19 cellular contexts compared by ENCODE assay signal in genomic region chr4:141680060-141680459, GRCh38. TPM values are rescaled to one million over a fixed set of nuclear protein-coding genes. Genes with fewer than 3 reads are reported as not detected.
DNase-seq lines count a peak whose midpoint lies in the region; ATAC-seq, FAIRE-seq and TF ChIP-seq lines count a peak whose summit lies in the region.
"Had no signal": no experiment of that assay in that cellular context is flagged by ENCODE, and none has a peak within 500 bp of the region (broad histone marks: within the 10 kb centered on the region; RNA-seq: fewer than 3 reads in every experiment).

No MANE protein-coding gene starts in this region.

- H3K4me1 ChIP-seq in SK-N-SH (ENCODE audit: control insufficient read depth in 1 of 2, insufficient read depth in 2 of 2, low read depth in 1 of 2, low read length in 1 of 2) (no peaks in the 10 kb centered on the region; a peak in 1 of 4 replicates), smooth muscle cell (ENCODE audit: low read depth) (no peaks in the 10 kb centered on the region), HepG2 (ENCODE audit: insufficient read depth, low read length) (no peaks in the 10 kb centered on the region)
- H3K4me1 ChIP-seq: BLaER1 had no signal

- H3K36me3 ChIP-seq in SK-N-SH (replicated peaks in 1 of 2; ENCODE audit: control insufficient read depth in 1 of 2, insufficient read depth in 2 of 2, low read length in 1 of 2) (no peaks in the 10 kb centered on the region), smooth muscle cell (ENCODE audit: low read depth) (no peaks in the 10 kb centered on the region), HepG2 (replicated peaks in 1 of 2; ENCODE audit: control insufficient read depth in 1 of 2, insufficient read depth in 2 of 2, low read length in 2 of 2) (no peaks in the 10 kb centered on the region)
- H3K36me3 ChIP-seq: BLaER1, Peyer's patch had no signal

- H4K20me1 ChIP-seq in SK-N-SH (ENCODE audit: insufficient read depth) (no peaks in the 10 kb centered on the region), smooth muscle cell (ENCODE audit: low read depth) (no peaks in the 10 kb centered on the region), HepG2 (ENCODE audit: insufficient read depth, low read length) (no peaks in the 10 kb centered on the region)
- H4K20me1 ChIP-seq: BLaER1 had no signal

- H3K27me3 ChIP-seq in SK-N-SH (ENCODE audit: insufficient read depth) (no peaks in the 10 kb centered on the region), smooth muscle cell (ENCODE audit: low read depth) (no peaks in the 10 kb centered on the region), HepG2 (ENCODE audit: control insufficient read depth in 1 of 2, insufficient read depth in 2 of 2, low read length in 2 of 2) (no peaks in the 10 kb centered on the region)
- H3K27me3 ChIP-seq: BLaER1, Peyer's patch had no signal

- TF ChIP-seq EP300 in SK-N-SH (IDR thresholded peaks at IDR 0.05; ENCODE audit: borderline replicate concordance in 1 of 2, low read depth in 1 of 2, low read length in 1 of 2) (peak in 1 of 2 experiments; percentile 60; a peak in 2 of 4 replicates), HepG2 (IDR thresholded peaks at IDR 0.05; ENCODE audit: low read depth in 2 of 2, low read length in 2 of 2) (no peak), HepG2 (CRISPR knock-in tag; IDR thresholded peaks at IDR 0.05; ENCODE audit: borderline replicate concordance) (no peak)

- no peaks in the 10 kb centered on the region for H3K36me3 Mint-ChIP-seq in Calu3 (ENCODE audit: insufficient read depth, unreplicated experiment)

- TF ChIP-seq CTCF in Calu3 (IDR thresholded peaks at IDR 0.05; ENCODE audit: unreplicated experiment) (no peak), SK-N-SH (IDR thresholded peaks at IDR 0.05) (no peak), smooth muscle cell (IDR thresholded peaks at IDR 0.05; ENCODE audit: borderline replicate concordance, insufficient read depth, poor library complexity, severe bottlenecking) (no peak), HepG2 (CRISPR knock-in tag; IDR thresholded peaks at IDR 0.05) (no peak)

- intact Hi-C loops in Calu3 (cut with micrococcal nuclease; ENCODE audit: unreplicated experiment) (no loop called here), HepG2 (cut with micrococcal nuclease; ENCODE audit: unreplicated experiment) (no loop called here)

- ATAC-seq in HepG2 = no peak

- peak overlapping the region; percentile 85 for H3K27ac Mint-ChIP-seq in Calu3 (ENCODE audit: unreplicated experiment)
- H3K27ac Mint-ChIP-seq: H9 had no signal

- H3K9me2 ChIP-seq in SK-N-SH = no peaks in the 10 kb centered on the region

- FAIRE-seq in HepG2 (lab: Jason Lieb, UNC) = no peak

- no peak overlapping the region for H3K4me2 ChIP-seq in SK-N-SH
- H3K4me2 ChIP-seq in smooth muscle cell = no peak overlapping the region
- H3K4me2 ChIP-seq in HepG2 (ENCODE audit: low read depth, low read length) = no peak overlapping the region
- H3K4me2 ChIP-seq: BLaER1 had no signal

- TF ChIP-seq RAD21 in SK-N-SH (IDR thresholded peaks at IDR 0.05; ENCODE audit: low read length) (peak; percentile 20; the same call in 1 of the 2 replicates), HepG2 (CRISPR knock-in tag; IDR thresholded peaks at IDR 0.05) (no peak)

- H3K4me3 ChIP-seq in SK-N-SH (ENCODE audit: low read depth in 2 of 2, low read length in 1 of 2) (no peak overlapping the region), smooth muscle cell (no peak overlapping the region), HepG2 (replicated peaks in 1 of 3; ENCODE audit: insufficient read depth in 1 of 3, low read depth in 2 of 3, low read length in 3 of 3) (no peak overlapping the region)
- H3K4me3 ChIP-seq: BLaER1, Peyer's patch had no signal

- in situ Hi-C loops in HepG2 (cut with HindIII; ENCODE audit: extremely low pct_ligation_motif_present, low pct_unique_long_range_greater_than_20kb) = no loop called here

- CTCF ChIA-PET in Calu3 (lab: Charles Lee) (no interaction called here), SK-N-SH (lab: Yijun Ruan, JAX) (interaction anchor here (1.1 to 1.4 kb wide), 3 partner anchors 9 to 334 kb away, joined by 3 to 7 read pairs (median 3); no protein-coding TSS in a partner anchor), HepG2 (lab: Yijun Ruan, JAX; ENCODE audit: low intra/inter-chr PET ratio, low total read pairs) (no interaction called here)

- H3K9me3 ChIP-seq in SK-N-SH (no peaks in the 10 kb centered on the region), smooth muscle cell (replicated peaks; ENCODE audit: low read depth) (no peaks in the 10 kb centered on the region), HepG2 (ENCODE audit: low read length) (no peaks in the 10 kb centered on the region)
- H3K9me3 ChIP-seq: BLaER1, Peyer's patch had no signal

- H3K9me3 Mint-ChIP-seq in Calu3 (ENCODE audit: low read depth, unreplicated experiment) = no peaks in the 10 kb centered on the region
- H3K9me3 Mint-ChIP-seq: CD8-positive, alpha-beta memory T cell; H9 had no signal

- peaks cover 5% of the 10 kb centered on the region for H3F3A ChIP-seq in SK-N-SH (replicated peaks; ENCODE audit: insufficient read depth)
- H3F3A ChIP-seq in smooth muscle cell (ENCODE audit: low read depth) = no peaks in the 10 kb centered on the region

- H3K4me1 Mint-ChIP-seq in Calu3 (ENCODE audit: low read depth, unreplicated experiment) = peaks cover 40% of the 10 kb centered on the region

- WGBS in SK-N-SH (ENCODE audit: low lambda C conversion rate) = 36% methylated on average over 4 of the region's 4 CpGs
- WGBS in smooth muscle cell (ENCODE audit: low lambda C conversion rate) = 63% methylated on average over 4 of the region's 4 CpGs
- WGBS in HepG2 (ENCODE audit: low lambda C conversion rate) = 32% methylated on average over 4 of the region's 4 CpGs

- H3K4me3 Mint-ChIP-seq in Calu3 (ENCODE audit: low read depth, unreplicated experiment) = no peak overlapping the region
- H3K4me3 Mint-ChIP-seq: CD8-positive, alpha-beta memory T cell; H9 had no signal

- H3K9ac ChIP-seq in SK-N-SH (no peak overlapping the region), smooth muscle cell (ENCODE audit: low read depth) (no peak overlapping the region), HepG2 (ENCODE audit: insufficient read depth, low read depth, low read length) (no peak overlapping the region)
- H3K9ac ChIP-seq: BLaER1 had no signal

- H3K27me3 Mint-ChIP-seq in Calu3 (ENCODE audit: unreplicated experiment) = no peaks in the 10 kb centered on the region
- H3K27me3 Mint-ChIP-seq: CD8-positive, alpha-beta memory T cell had no signal

- no peak for TF ChIP-seq POLR2A in erythroblast (IDR thresholded peaks at IDR 0.05; ENCODE audit: low read length)
- no peak for TF ChIP-seq POLR2A in HepG2 (IDR thresholded peaks at IDR 0.05; ENCODE audit: insufficient read depth in 1 of 2, low read depth in 2 of 2, low read length in 2 of 2)

- H3K27ac ChIP-seq in SK-N-SH (ENCODE audit: low read depth in 2 of 2, low read length in 1 of 2) (peak overlapping the region in 1 of 2 experiments; percentile 34; a peak in 2 of 4 replicates), smooth muscle cell (ENCODE audit: low read depth) (no peak overlapping the region), HepG2 (ENCODE audit: extremely low read length, insufficient read depth, low read length) (no peak overlapping the region)
- H3K27ac ChIP-seq: BLaER1, Peyer's patch had no signal

- 0 out of 2 replicates have a peak overlapping the region, but pooled peaks have one; percentile 3 for H2AFZ ChIP-seq in SK-N-SH (ENCODE audit: low read depth)
- H2AFZ ChIP-seq in smooth muscle cell (ENCODE audit: low read depth) = peak overlapping the region; percentile 47
- no peak overlapping the region for H2AFZ ChIP-seq in HepG2 (ENCODE audit: low read length)

- POLR2A ChIA-PET in SK-N-SH (lab: Yijun Ruan, JAX) = no interaction called here
- POLR2A ChIA-PET in HepG2 (lab: Yijun Ruan, JAX) = no interaction called here

- DNase-seq in Calu3 = no peak
- DNase-seq in SK-N-SH = peak; percentile 48
- DNase-seq in erythroblast (lab: John Stamatoyannopoulos, UW) = peak; percentile 3 to 58
- no peak for DNase-seq in smooth muscle cell (lab: John Stamatoyannopoulos, UW; ENCODE audit: unreplicated experiment)
- DNase-seq in HepG2 (ENCODE audit: low spot score) = no peak
- no peak for DNase-seq in occipital lobe (lab: John Stamatoyannopoulos, UW)
- no peak for DNase-seq in GF-D8 (lab: John Stamatoyannopoulos, UW)
- no peak for DNase-seq in DMS53 (lab: John Stamatoyannopoulos, UW)
- DNase-seq: CD8-positive, alpha-beta memory T cell; DMS79 treated with DMSO at 0.1 percent for 48 hours; H9; KG1; NCI-H1048; NCI-H1436; NCI-H2029; NCI-H2171; NCI-H526; Peyer's patch had no signal

- BruUV-seq in Calu3 (replicated peaks; lab: Mats Ljungman, UMichigan) (no TSS peak), HepG2 (replicated peaks; lab: Mats Ljungman, UMichigan) (no TSS peak)

- no peaks in the 10 kb centered on the region for H3K79me2 ChIP-seq in SK-N-SH (ENCODE audit: insufficient read depth)
- H3K79me2 ChIP-seq in smooth muscle cell (ENCODE audit: low read depth) = no peaks in the 10 kb centered on the region
- H3K79me2 ChIP-seq in HepG2 (ENCODE audit: insufficient read depth, low read length) = no peaks in the 10 kb centered on the region

RNA-seq across cellular contexts. Expression of gene IL15, which starts 43.7 kb away (rescaled TPM):
- total RNA-seq in Calu3 (2022) (4.4 and 4.6 TPM in 2 replicates), smooth muscle cell (2.2 TPM in 2 replicates), HepG2 (2016; rRNA removed; fragmentation: Illumina TruSeq; extraction: Trizol) (0.18 and 0.24 TPM in 2 replicates), occipital lobe (0.31 TPM)
- polyA plus RNA-seq in SK-N-SH (2012; rRNA removed) (3.5 and 3.7 TPM in 2 replicates), smooth muscle cell (0.73 and 1.6 TPM in 2 replicates), HepG2 (2011; rRNA removed) (0.12 and 0.24 TPM in 2 replicates)
- 3.4 and 4.4 TPM in 2 replicates for polyA plus RNA-seq in SK-N-SH (2012; cell fraction: cytosol; rRNA removed)
- polyA plus RNA-seq in SK-N-SH (2012; cell fraction: nucleus; rRNA removed) = 4.2 and 9.0 TPM in 2 replicates
- total RNA-seq in HepG2 (2016; cell fraction: cytosol; rRNA removed; fragmentation: Illumina TruSeq; extraction: Trizol; ENCODE audit: low read depth) = 0.20 and 0.26 TPM in 2 replicates
- total RNA-seq in HepG2 (2016; cell fraction: insoluble cytoplasmic fraction; rRNA removed; fragmentation: Illumina TruSeq; extraction: Trizol) = 0.13 TPM in 2 replicates
- total RNA-seq in HepG2 (2016; cell fraction: membrane; rRNA removed; fragmentation: Illumina TruSeq; extraction: Trizol) = 0.24 and 0.40 TPM in 2 replicates
- 0.13 and 0.81 TPM in 2 replicates for total RNA-seq in HepG2 (2016; cell fraction: nucleus; rRNA removed; fragmentation: Illumina TruSeq; extraction: Trizol)
- polyA plus RNA-seq in HepG2 (2011; cell fraction: cytosol; rRNA removed) = 0.12 and 0.15 TPM in 2 replicates
- 0.48 TPM in 1 of 2 replicates, not detected in the other for polyA plus RNA-seq in HepG2 (2011; cell fraction: nucleus; rRNA removed)
- 0.23 TPM in 1 of 2 replicates, not detected in the other for polyA plus RNA-seq in HepG2 (2012)
- 0.07 and 0.25 TPM in 2 replicates for polyA plus RNA-seq in HepG2 (2016; cell fraction: cytosol; fragmentation: Illumina TruSeq; extraction: Trizol; ENCODE audit: low read depth)
- 0.16 TPM in 2 replicates for polyA plus RNA-seq in HepG2 (2016; cell fraction: insoluble cytoplasmic fraction; fragmentation: Illumina TruSeq; extraction: Trizol; ENCODE audit: low read depth)
- 0.34 and 0.46 TPM in 2 replicates for polyA plus RNA-seq in HepG2 (2016; cell fraction: membrane; fragmentation: Illumina TruSeq; extraction: Trizol; ENCODE audit: low read depth)
- polyA plus RNA-seq in HepG2 (2016; cell fraction: nucleus; fragmentation: Illumina TruSeq; extraction: Trizol; ENCODE audit: insufficient read depth, low read depth) = 0.36 and 1.4 TPM in 2 replicates
- 0.14 and 3.5 TPM in 2 replicates for polyA minus RNA-seq in HepG2 (2011; rRNA and poly(A)+ RNA removed; ENCODE audit: low replicate concordance)
- polyA minus RNA-seq in HepG2 (2011; cell fraction: cytosol; rRNA and poly(A)+ RNA removed) = 0.40 TPM in 1 of 2 replicates, not detected in the other
- polyA minus RNA-seq in HepG2 (2011; cell fraction: nucleus; rRNA and poly(A)+ RNA removed) = 0.52 and 1.5 TPM in 2 replicates

Comparison
In these comparisons a context has a peak if more than half of its experiments do, and no peak if none do; other contexts are left out.
1. DNase-seq: peak in SK-N-SH (single experiment) and erythroblast (2 of 2); none in Calu3 (single experiment), smooth muscle cell (single experiment), HepG2 (single experiment), occipital lobe (single experiment), GF-D8 (single experiment) and DMS53 (single experiment).